1 cellular context compared by ENCODE assay signal in the genomic region with DNA sequence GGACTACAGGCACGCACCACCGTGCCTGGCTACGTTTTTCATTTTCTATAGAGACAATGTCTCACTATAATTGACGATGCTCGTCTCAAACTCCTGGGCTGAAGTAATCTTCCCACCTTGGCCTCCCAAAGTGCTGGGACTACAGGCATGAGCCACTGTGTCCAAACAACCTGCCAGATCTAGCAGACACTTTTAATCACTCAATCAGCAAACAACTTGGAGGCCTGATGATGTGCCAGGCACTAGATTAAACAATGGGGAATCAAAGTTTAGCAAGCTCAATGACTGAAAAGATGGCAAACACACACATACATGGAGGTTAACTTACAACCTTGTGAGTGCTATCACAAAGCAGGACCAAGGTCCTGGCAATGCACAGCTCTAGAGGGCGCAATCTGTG.
TF ChIP-seq lines count a peak whose summit lies in the region.

No MANE protein-coding gene starts in this region.

TF ChIP-seq in K562, 482 proteins besides CTCF, POLR2A, EP300 and RAD21:
- TF ChIP-seq SIX5 (IDR thresholded peaks at IDR 0.05; ENCODE audit: borderline replicate concordance in 1 of 2, insufficient read depth in 1 of 2, low read depth in 1 of 2, low read length in 2 of 2) (no peak), NRF1 (conservative IDR thresholded peaks at IDR 0.05 in 1 of 2, IDR thresholded peaks at IDR 0.05 in 1 of 2) (no peak), PHB (CRISPR knock-in tag; IDR thresholded peaks at IDR 0.05) (no peak), MTA2 (IDR thresholded peaks at IDR 0.05; ENCODE audit: low read depth) (no peak), ZNF24 (IDR thresholded peaks at IDR 0.05) (no peak), CHD1 (IDR thresholded peaks at IDR 0.05; ENCODE audit: low read length) (no peak), PTRF (tag; IDR thresholded peaks at IDR 0.05) (no peak), TARDBP (IDR thresholded peaks at IDR 0.05) (no peak), CCAR2 (IDR thresholded peaks at IDR 0.05; ENCODE audit: low read depth, low read length) (no peak), ZBTB8A (IDR thresholded peaks at IDR 0.05; ENCODE audit: partially characterized antibody) (no peak), ZC3H11A (IDR thresholded peaks at IDR 0.05; ENCODE audit: low read depth, low read length) (no peak), DIDO1 (tag; IDR thresholded peaks at IDR 0.05; ENCODE audit: low read depth) (no peak), RHOXF2B (CRISPR knock-in tag; conservative IDR thresholded peaks at IDR 0.05) (no peak), ZNF197 (CRISPR knock-in tag; IDR thresholded peaks at IDR 0.05; ENCODE audit: low read depth) (no peak)
- TF ChIP-seq, protein P1, sequence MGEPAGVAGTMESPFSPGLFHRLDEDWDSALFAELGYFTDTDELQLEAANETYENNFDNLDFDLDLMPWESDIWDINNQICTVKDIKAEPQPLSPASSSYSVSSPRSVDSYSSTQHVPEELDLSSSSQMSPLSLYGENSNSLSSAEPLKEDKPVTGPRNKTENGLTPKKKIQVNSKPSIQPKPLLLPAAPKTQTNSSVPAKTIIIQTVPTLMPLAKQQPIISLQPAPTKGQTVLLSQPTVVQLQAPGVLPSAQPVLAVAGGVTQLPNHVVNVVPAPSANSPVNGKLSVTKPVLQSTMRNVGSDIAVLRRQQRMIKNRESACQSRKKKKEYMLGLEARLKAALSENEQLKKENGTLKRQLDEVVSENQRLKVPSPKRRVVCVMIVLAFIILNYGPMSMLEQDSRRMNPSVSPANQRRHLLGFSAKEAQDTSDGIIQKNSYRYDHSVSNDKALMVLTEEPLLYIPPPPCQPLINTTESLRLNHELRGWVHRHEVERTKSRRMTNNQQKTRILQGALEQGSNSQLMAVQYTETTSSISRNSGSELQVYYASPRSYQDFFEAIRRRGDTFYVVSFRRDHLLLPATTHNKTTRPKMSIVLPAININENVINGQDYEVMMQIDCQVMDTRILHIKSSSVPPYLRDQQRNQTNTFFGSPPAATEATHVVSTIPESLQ (CRISPR knock-in tag; IDR thresholded peaks at IDR 0.05) = no peak
- TF ChIP-seq, protein P2, sequence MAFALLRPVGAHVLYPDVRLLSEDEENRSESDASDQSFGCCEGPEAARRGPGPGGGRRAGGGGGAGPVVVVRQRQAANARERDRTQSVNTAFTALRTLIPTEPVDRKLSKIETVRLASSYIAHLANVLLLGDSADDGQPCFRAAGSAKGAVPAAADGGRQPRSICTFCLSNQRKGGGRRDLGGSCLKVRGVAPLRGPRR (CRISPR knock-in tag; IDR thresholded peaks at IDR 0.05) = no peak
- TF ChIP-seq, protein P3, sequence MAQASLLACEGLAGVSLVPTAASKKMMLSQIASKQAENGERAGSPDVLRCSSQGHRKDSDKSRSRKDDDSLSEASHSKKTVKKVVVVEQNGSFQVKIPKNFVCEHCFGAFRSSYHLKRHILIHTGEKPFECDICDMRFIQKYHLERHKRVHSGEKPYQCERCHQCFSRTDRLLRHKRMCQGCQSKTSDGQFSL (CRISPR knock-in tag; IDR thresholded peaks at IDR 0.05) = no peak
- TF ChIP-seq, protein P3 (tag; IDR thresholded peaks at IDR 0.05) = no peak
